In genomic region chr2:126647714-126648344, GRCh38 we compare ENCODE assay signal across 3 cellular contexts. TPM values are rescaled to one million over a fixed set of nuclear protein-coding genes. Genes with fewer than 3 reads are reported as not detected.
"Had no signal": no experiment of that assay in that cellular context is flagged by ENCODE, and none has a peak within 500 bp of the region (broad histone marks: within the 10 kb centered on the region; RNA-seq: fewer than 3 reads in every experiment).

No MANE protein-coding gene starts in this region.

RNA-seq across cellular contexts. Expression of gene GYPC, which starts 8.1 kb away (rescaled TPM):
- total RNA-seq: PC-3, SJSA1 had no signal
- polyA plus RNA-seq: SK-N-SH had no signal
